ENCODE assay signal across 11 cellular contexts in genomic region chr12:12812163-12812562, GRCh38.
"Had no signal": no experiment of that assay in that cellular context is flagged by ENCODE, and none has a peak within 500 bp of the region (broad histone marks: within the 10 kb centered on the region; RNA-seq: fewer than 3 reads in every experiment).

No MANE protein-coding gene starts in this region.

- FAIRE-seq: urothelium cell line had no signal

- H3K27me3 Mint-ChIP-seq: activated naive CD8-positive, alpha-beta T cell had no signal

- H3K27me3 ChIP-seq: stomach had no signal

- H3K4me3 ChIP-seq: lung had no signal

- H3K9me3 Mint-ChIP-seq: brain had no signal

- H3K9me3 ChIP-seq: stomach had no signal

- DNase-seq: activated CD4-positive, CD25-positive, alpha-beta regulatory T cell; activated effector memory CD4-positive, alpha-beta T cell treated with Interleukin-2 at 50 U/mL for 16 hours; activated T-cell treated with anti-CD3 and anti-CD28 coated beads, Interleukin-2, amount 50 U/mL, for 1 hour; dermis blood vessel endothelial cell; stimulated activated CD4-positive, alpha-beta T cell treated with anti-CD3 and anti-CD28 coated beads, Interleukin-12 subunit alpha, Interleukin-12 subunit beta, amount 100 ng/mL, for 4 hours; stomach; T-helper 2 cell had no signal
